In genomic region chr12:93742086-93742934, GRCh38 we compare ENCODE assay signal across 8 cellular contexts.
DNase-seq lines count a peak whose midpoint lies in the region; ATAC-seq and TF ChIP-seq lines count a peak whose summit lies in the region.

No MANE protein-coding gene starts in this region.

- CTCF ChIA-PET in A673 (lab: Charles Lee) = no interaction called here
- CTCF ChIA-PET in activated CD4-positive, alpha-beta memory T cell treated with anti-CD3 and anti-CD28 coated beads for 36 hours (lab: Charles Lee) = interaction anchor here (1.0 to 3.0 kb wide), 12 partner anchors 18 to 756 kb away, joined by 3 to 30 read pairs (median 3); partner anchors contain the start of gene SOCS2

- no peaks in the 10 kb centered on the region for H3K36me3 Mint-ChIP-seq in activated CD4-positive, alpha-beta memory T cell treated with anti-CD3 and anti-CD28 coated beads for 36 hours

- H3K27ac Mint-ChIP-seq in activated CD4-positive, alpha-beta memory T cell treated with anti-CD3 and anti-CD28 coated beads for 36 hours = peak overlapping the region; percentile 81

- H3K4me3 Mint-ChIP-seq in activated CD4-positive, alpha-beta memory T cell treated with anti-CD3 and anti-CD28 coated beads for 36 hours = peak overlapping the region; percentile 74

- DNase-seq in A673 (ENCODE audit: low spot score) (peak; percentile 77), NCI-H345 treated with DMSO at 0.1 percent for 48 hours (lab: John Stamatoyannopoulos, UW; ENCODE audit: unreplicated experiment) (peak; percentile 53), ecto neural progenitor cell (ENCODE audit: low spot score) (peak; percentile 79), right lobe of liver (peak; percentile 83 to 84 (median 84))
- peak; percentile 77 for DNase-seq in activated CD4-positive, alpha-beta memory T cell treated with anti-CD3 and anti-CD28 coated beads for 36 hours
- peak; percentile 49 for DNase-seq in stimulated activated CD4-positive, alpha-beta T cell treated with anti-CD3 and anti-CD28 coated beads, Interleukin-4, amount 100 ng/mL, for 24 hours

- TF ChIP-seq POLR2A in right lobe of liver (IDR thresholded peaks at IDR 0.05) = peak; percentile 59

- H3K27me3 ChIP-seq in A673 (replicated peaks; ENCODE audit: insufficient read depth, low read depth, low read length, poor library complexity) = no peaks in the 10 kb centered on the region
- no peaks in the 10 kb centered on the region for H3K27me3 ChIP-seq in right lobe of liver

- WGBS in right lobe of liver (ENCODE audit: insufficient coverage, low coverage, low lambda C conversion rate, missing lambda C conversion rate) = under 1% methylated on average over 31 of the region's 45 CpGs

- ATAC-seq in GM18517 (IDR thresholded peaks at IDR 0.05; ENCODE audit: unreplicated experiment) (peak; percentile 72), HG03095 (IDR thresholded peaks at IDR 0.05; ENCODE audit: unreplicated experiment) (peak; percentile 84), right lobe of liver (peak; percentile 87 to 97 (median 92))

- POLR2A ChIA-PET in A673 (lab: Charles Lee; ENCODE audit: low non-redundant PET) = interaction anchor here (0.5 kb wide), 1 partner anchor 361 kb away, joined by 3 read pairs; no protein-coding TSS in a partner anchor
- POLR2A ChIA-PET in activated CD4-positive, alpha-beta memory T cell treated with anti-CD3 and anti-CD28 coated beads for 36 hours (lab: Charles Lee) = interaction anchor here (0.7 to 1.0 kb wide), 2 partner anchors 171 to 173 kb away, joined by 3 to 4 read pairs; no protein-coding TSS in a partner anchor

- H3K27me3 Mint-ChIP-seq in activated CD4-positive, alpha-beta memory T cell treated with anti-CD3 and anti-CD28 coated beads for 36 hours = no peaks in the 10 kb centered on the region

- H3K36me3 ChIP-seq in A673 (ENCODE audit: insufficient read depth, low read length, poor library complexity, severe bottlenecking) (no peaks in the 10 kb centered on the region), right lobe of liver (no peaks in the 10 kb centered on the region)

- peaks cover 10% of the 10 kb centered on the region for H3K4me1 ChIP-seq in A673 (ENCODE audit: insufficient read depth, low read length, poor library complexity, severe bottlenecking)
- peaks cover 0 to 35% (median 15%) of the 10 kb centered on the region in 4 donors for H3K4me1 ChIP-seq in right lobe of liver

- peak overlapping the region; percentile 59 for H3K4me3 ChIP-seq in A673 (ENCODE audit: low read depth, low read length, poor library complexity, severe bottlenecking)
- H3K4me3 ChIP-seq in right lobe of liver = peak overlapping the region; percentile 32 to 63 (median 58)

- no peaks in the 10 kb centered on the region for H3K9me3 ChIP-seq in A673 (ENCODE audit: low read depth, low read length, poor library complexity, severe bottlenecking)
- H3K9me3 ChIP-seq in right lobe of liver = no peaks in the 10 kb centered on the region

- intact Hi-C loops in A673 (cut with micrococcal nuclease; ENCODE audit: unreplicated experiment) = loop anchor here (2.0 kb wide), 1 partner anchor 172 kb away; no protein-coding TSS in a partner anchor
- intact Hi-C loops in activated CD4-positive, alpha-beta memory T cell treated with anti-CD3 and anti-CD28 coated beads for 36 hours (cut with micrococcal nuclease) = loop anchor here (1.0 to 5.0 kb wide), 5 partner anchors 40 to 240 kb away; partner anchors contain the start of gene CRADD
- intact Hi-C loops in right lobe of liver (cut with DNase I) = no loop called here

- BruUV-seq in A673 (replicated peaks; lab: Mats Ljungman, UMichigan) = no TSS peak

- TF ChIP-seq CTCF in A673 (conservative IDR thresholded peaks at IDR 0.05; ENCODE audit: low read depth, low read length) (peak; percentile 47), right lobe of liver (IDR thresholded peaks at IDR 0.05) (peak; percentile 19 to 58 (median 40))

- H3K27ac ChIP-seq in A673 (ENCODE audit: low read depth, low read length, poor library complexity, severe bottlenecking) (no peak overlapping the region), right lobe of liver (peak overlapping the region; percentile 72 to 93 (median 91))

- no peaks in the 10 kb centered on the region for H3K9me3 Mint-ChIP-seq in activated CD4-positive, alpha-beta memory T cell treated with anti-CD3 and anti-CD28 coated beads for 36 hours

- peaks cover 35% of the 10 kb centered on the region for H3K4me1 Mint-ChIP-seq in activated CD4-positive, alpha-beta memory T cell treated with anti-CD3 and anti-CD28 coated beads for 36 hours (ENCODE audit: low read depth)

Comparison
In these comparisons a context has a peak if more than half of its experiments do, and no peak if none do; other contexts are left out.
1. intact Hi-C loops: an anchor here in A673 (2.0 kb wide) and activated CD4-positive, alpha-beta memory T cell treated with anti-CD3 and anti-CD28 coated beads for 36 hours (1.0 to 5.0 kb wide); none called in right lobe of liver.